Comparison of ENCODE assay signal across 19 cellular contexts in the genomic region with DNA sequence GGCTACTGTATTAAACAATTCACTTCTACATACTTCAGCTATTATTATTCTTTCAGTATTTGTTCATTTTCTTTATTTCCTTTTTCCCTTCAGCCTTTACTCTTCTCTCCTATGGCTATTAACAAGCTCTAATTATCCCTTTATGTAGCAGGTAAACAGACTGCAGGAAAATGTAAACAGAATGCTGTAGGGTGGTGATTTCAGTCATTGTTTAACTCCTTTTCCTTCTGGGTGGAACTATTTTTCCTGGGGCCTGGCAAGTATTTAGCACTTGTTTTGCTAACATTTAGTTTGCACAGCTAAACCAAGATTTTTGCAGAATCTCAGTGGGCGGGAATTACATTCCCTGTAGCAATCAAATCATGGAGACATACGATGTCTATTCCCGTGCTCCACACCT. TPM values are rescaled to one million over a fixed set of nuclear protein-coding genes. Genes with fewer than 3 reads are reported as not detected.
DNase-seq lines count a peak whose midpoint lies in the region; ATAC-seq and TF ChIP-seq lines count a peak whose summit lies in the region.
"Had no signal": no experiment of that assay in that cellular context is flagged by ENCODE, and none has a peak within 500 bp of the region (broad histone marks: within the 10 kb centered on the region; RNA-seq: fewer than 3 reads in every experiment).

No MANE protein-coding gene starts in this region.

- peaks cover 56% of the 10 kb centered on the region for H3K4me1 Mint-ChIP-seq in nephron

- intact Hi-C loops in tibial artery (cut with DNase I; ENCODE audit: low total_unique reads): no loop called here

- TF ChIP-seq CTCF in VCaP (conservative IDR thresholded peaks at IDR 0.05) (no peak), nephron (IDR thresholded peaks at IDR 0.05; ENCODE audit: unreplicated experiment in 3 of 3) (no peak), SK-N-SH (IDR thresholded peaks at IDR 0.05) (no peak), tibial artery (IDR thresholded peaks at IDR 0.05) (no peak)

- H4K20me1 ChIP-seq in SK-N-SH (ENCODE audit: insufficient read depth): no peaks in the 10 kb centered on the region
- H4K20me1 ChIP-seq: BLaER1 treated with 17β-estradiol and CSF1 and Interleukin-3, amounts not matched to agents 10 nM and 100 nM had no signal

- POLR2A ChIA-PET in SK-N-SH (lab: Yijun Ruan, JAX): no interaction called here

- H2AFZ ChIP-seq in SK-N-SH (ENCODE audit: low read depth): no peak overlapping the region

- H3K27me3 ChIP-seq in SK-N-SH (ENCODE audit: insufficient read depth) (no peaks in the 10 kb centered on the region), tibial artery (no peaks in the 10 kb centered on the region)
- H3K27me3 ChIP-seq: BLaER1 treated with 17β-estradiol and CSF1 and Interleukin-3, amounts not matched to agents 10 nM and 100 nM; SJSA1 had no signal

- DNase-seq in COR-L47 (lab: John Stamatoyannopoulos, UW) (peak; percentile 59), NCI-H1417 treated with DMSO at 0.1 percent for 48 hours (lab: John Stamatoyannopoulos, UW) (peak; percentile 37), SK-N-SH (no peak), tibial artery (no peak)
- DNase-seq: Calu3; CD8-positive, alpha-beta T cell; GDM1; Karpas-422; NCI-H1436 treated with DMSO at 0.1 percent for 48 hours; NCI-H2171 treated with DMSO at 0.1 percent for 48 hours; NCI-H526 had no signal

- WGBS in SK-N-SH (ENCODE audit: low lambda C conversion rate): 80% methylated on average over 3 of the region's 3 CpGs

- TF ChIP-seq EP300 in SK-N-SH (IDR thresholded peaks at IDR 0.05; ENCODE audit: borderline replicate concordance in 1 of 2, low read depth in 1 of 2, low read length in 1 of 2): no peak

- H3K79me2 ChIP-seq in SK-N-SH (ENCODE audit: insufficient read depth): peaks cover 87% of the 10 kb centered on the region

- no peak for TF ChIP-seq RAD21 in SK-N-SH (IDR thresholded peaks at IDR 0.05; ENCODE audit: low read length)

- H3K9ac ChIP-seq in SK-N-SH: no peak overlapping the region
- H3K9ac ChIP-seq: BLaER1 treated with 17β-estradiol and CSF1 and Interleukin-3, amounts not matched to agents 10 nM and 100 nM had no signal

- ATAC-seq in GM18909 (IDR thresholded peaks at IDR 0.05; ENCODE audit: poor library complexity, unreplicated experiment) (no peak), GM18861 (IDR thresholded peaks at IDR 0.05; ENCODE audit: unreplicated experiment) (no peak)
- ATAC-seq: CD8-positive, alpha-beta T cell; Right ventricle myocardium inferior had no signal

- H3K4me3 Mint-ChIP-seq in nephron: no peak overlapping the region
- H3K4me3 Mint-ChIP-seq: CD8-positive, alpha-beta T cell; T-helper 1 cell treated with Interleukin-12 subunit alpha and Interleukin-12 subunit beta and Interleukin-4 antibody, amounts not matched to agents 30 μg/mL and 1 μg/mL, for 36 hours had no signal

- H3K36me3 ChIP-seq in SK-N-SH (replicated peaks in 1 of 2; ENCODE audit: control insufficient read depth in 1 of 2, insufficient read depth in 2 of 2, low read length in 1 of 2) (no peaks in the 10 kb centered on the region), tibial artery (no peaks in the 10 kb centered on the region)
- H3K36me3 ChIP-seq: BLaER1 treated with 17β-estradiol and CSF1 and Interleukin-3, amounts not matched to agents 10 nM and 100 nM; SJSA1 had no signal

- no peaks in the 10 kb centered on the region for H3K9me3 Mint-ChIP-seq in nephron
- H3K9me3 Mint-ChIP-seq: CD8-positive, alpha-beta T cell; T-helper 1 cell treated with Interleukin-12 subunit alpha and Interleukin-12 subunit beta and Interleukin-4 antibody, amounts not matched to agents 30 μg/mL and 1 μg/mL, for 36 hours had no signal

- CTCF ChIA-PET in SK-N-SH (lab: Yijun Ruan, JAX): interaction anchor here (0.7 to 5.5 kb wide), 8 partner anchors 12 to 421 kb away, joined by 3 to 31 read pairs (median 4); a partner anchor contains a TSS

- no peaks in the 10 kb centered on the region for H3K9me2 ChIP-seq in SK-N-SH

- no peaks in the 10 kb centered on the region for H3F3A ChIP-seq in SK-N-SH (replicated peaks; ENCODE audit: insufficient read depth)

- H3K4me2 ChIP-seq in SK-N-SH: no peak overlapping the region
- H3K4me2 ChIP-seq: BLaER1 treated with 17β-estradiol and CSF1 and Interleukin-3, amounts not matched to agents 10 nM and 100 nM had no signal

- H3K27ac ChIP-seq in VCaP: peak overlapping the region; percentile 3; the same call in 1 of the 2 replicates
- H3K27ac ChIP-seq in SK-N-SH (ENCODE audit: low read depth in 2 of 2, low read length in 1 of 2): no peak overlapping the region; a peak in 1 of 4 replicates
- peak overlapping the region in 1 of 2 donors; percentile 36 for H3K27ac ChIP-seq in tibial artery
- H3K27ac ChIP-seq: BLaER1 treated with 17β-estradiol and CSF1 and Interleukin-3, amounts not matched to agents 10 nM and 100 nM; SJSA1 had no signal

- H3K36me3 Mint-ChIP-seq in nephron (ENCODE audit: low read depth): peaks cover 11% of the 10 kb centered on the region
- H3K36me3 Mint-ChIP-seq: CD8-positive, alpha-beta T cell had no signal

- no peaks in the 10 kb centered on the region for H3K9me3 ChIP-seq in SK-N-SH
- H3K9me3 ChIP-seq in tibial artery: no peaks in the 10 kb centered on the region
- H3K9me3 ChIP-seq: BLaER1 treated with 17β-estradiol and CSF1 and Interleukin-3, amounts not matched to agents 10 nM and 100 nM; SJSA1 had no signal

- peak overlapping the region in 2 of 3 experiments; percentile 57 to 84 for H3K27ac Mint-ChIP-seq in nephron
- H3K27ac Mint-ChIP-seq: CD8-positive, alpha-beta T cell; T-helper 1 cell treated with Interleukin-12 subunit alpha and Interleukin-12 subunit beta and Interleukin-4 antibody, amounts not matched to agents 30 μg/mL and 1 μg/mL, for 36 hours had no signal

- no peak overlapping the region for H3K4me3 ChIP-seq in SK-N-SH (ENCODE audit: low read depth in 2 of 2, low read length in 1 of 2)
- H3K4me3 ChIP-seq in tibial artery: no peak overlapping the region
- H3K4me3 ChIP-seq: BLaER1 treated with 17β-estradiol and CSF1 and Interleukin-3, amounts not matched to agents 10 nM and 100 nM; SJSA1 had no signal

- no peaks in the 10 kb centered on the region for H3K27me3 Mint-ChIP-seq in nephron (ENCODE audit: low read depth)

- H3K4me1 ChIP-seq in SK-N-SH (ENCODE audit: control insufficient read depth in 1 of 2, insufficient read depth in 2 of 2, low read depth in 1 of 2, low read length in 1 of 2) (peaks cover 5 to 19% of the 10 kb centered on the region in 2 experiments), tibial artery (peaks cover 0 to 44% (median 4%) of the 10 kb centered on the region in 4 donors)
- H3K4me1 ChIP-seq: BLaER1 treated with 17β-estradiol and CSF1 and Interleukin-3, amounts not matched to agents 10 nM and 100 nM had no signal

TF ChIP-seq in SK-N-SH, 30 proteins besides CTCF, POLR2A, EP300 and RAD21 (continues in another document):
- TF ChIP-seq GATA2 (CRISPR knock-in tag; IDR thresholded peaks at IDR 0.05) (no peak), ELF1 (IDR thresholded peaks at IDR 0.05) (no peak), TCF12 (IDR thresholded peaks at IDR 0.05) (no peak), MEF2A (IDR thresholded peaks at IDR 0.05; ENCODE audit: borderline replicate concordance, low read depth) (no peak), POLR2AphosphoS5 (IDR thresholded peaks at IDR 0.05; ENCODE audit: low read depth, low read length) (no peak), FOXJ3 (CRISPR knock-in tag; IDR thresholded peaks at IDR 0.05) (no peak)
- TF ChIP-seq, protein P1, sequence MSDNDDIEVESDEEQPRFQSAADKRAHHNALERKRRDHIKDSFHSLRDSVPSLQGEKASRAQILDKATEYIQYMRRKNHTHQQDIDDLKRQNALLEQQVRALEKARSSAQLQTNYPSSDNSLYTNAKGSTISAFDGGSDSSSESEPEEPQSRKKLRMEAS (IDR thresholded peaks at IDR 0.05; ENCODE audit: low read depth): no peak
- TF ChIP-seq, protein P2, sequence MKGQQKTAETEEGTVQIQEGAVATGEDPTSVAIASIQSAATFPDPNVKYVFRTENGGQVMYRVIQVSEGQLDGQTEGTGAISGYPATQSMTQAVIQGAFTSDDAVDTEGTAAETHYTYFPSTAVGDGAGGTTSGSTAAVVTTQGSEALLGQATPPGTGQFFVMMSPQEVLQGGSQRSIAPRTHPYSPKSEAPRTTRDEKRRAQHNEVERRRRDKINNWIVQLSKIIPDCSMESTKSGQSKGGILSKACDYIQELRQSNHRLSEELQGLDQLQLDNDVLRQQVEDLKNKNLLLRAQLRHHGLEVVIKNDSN (IDR thresholded peaks at IDR 0.05; ENCODE audit: borderline replicate concordance, low read depth): no peak
- TF ChIP-seq, protein P3, sequence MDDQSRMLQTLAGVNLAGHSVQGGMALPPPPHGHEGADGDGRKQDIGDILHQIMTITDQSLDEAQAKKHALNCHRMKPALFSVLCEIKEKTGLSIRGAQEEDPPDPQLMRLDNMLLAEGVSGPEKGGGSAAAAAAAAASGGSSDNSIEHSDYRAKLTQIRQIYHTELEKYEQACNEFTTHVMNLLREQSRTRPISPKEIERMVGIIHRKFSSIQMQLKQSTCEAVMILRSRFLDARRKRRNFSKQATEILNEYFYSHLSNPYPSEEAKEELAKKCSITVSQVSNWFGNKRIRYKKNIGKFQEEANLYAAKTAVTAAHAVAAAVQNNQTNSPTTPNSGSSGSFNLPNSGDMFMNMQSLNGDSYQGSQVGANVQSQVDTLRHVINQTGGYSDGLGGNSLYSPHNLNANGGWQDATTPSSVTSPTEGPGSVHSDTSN (IDR thresholded peaks at IDR 0.05): no peak
- TF ChIP-seq, protein P4, sequence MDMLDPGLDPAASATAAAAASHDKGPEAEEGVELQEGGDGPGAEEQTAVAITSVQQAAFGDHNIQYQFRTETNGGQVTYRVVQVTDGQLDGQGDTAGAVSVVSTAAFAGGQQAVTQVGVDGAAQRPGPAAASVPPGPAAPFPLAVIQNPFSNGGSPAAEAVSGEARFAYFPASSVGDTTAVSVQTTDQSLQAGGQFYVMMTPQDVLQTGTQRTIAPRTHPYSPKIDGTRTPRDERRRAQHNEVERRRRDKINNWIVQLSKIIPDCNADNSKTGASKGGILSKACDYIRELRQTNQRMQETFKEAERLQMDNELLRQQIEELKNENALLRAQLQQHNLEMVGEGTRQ (IDR thresholded peaks at IDR 0.05; ENCODE audit: borderline replicate concordance, low read depth, low read length): no peak

RNA-seq across cellular contexts. Expression of a gene that starts 14.4 kb away (rescaled TPM):
- 10.7 and 15.2 TPM in 2 replicates for polyA plus RNA-seq in SK-N-SH (2012; rRNA removed)
- 13.7 and 14.8 TPM in 2 replicates for polyA plus RNA-seq in SK-N-SH (2012; cell fraction: cytosol; rRNA removed)
- polyA plus RNA-seq in SK-N-SH (2012; cell fraction: nucleus; rRNA removed): 8.0 and 16.6 TPM in 2 replicates

Comparison
In these comparisons a context has a peak if more than half of its experiments do, and no peak if none do; other contexts are left out.
1. DNase-seq: peak in COR-L47 (single experiment) and NCI-H1417 treated with DMSO at 0.1 percent for 48 hours (single experiment); none in SK-N-SH (single experiment) and tibial artery (0 of 2).